Comparison of ENCODE assay signal across 11 cellular contexts in genomic region chr2:157442136-157442535, GRCh38. TPM values are rescaled to one million over a fixed set of nuclear protein-coding genes. Genes with fewer than 3 reads are reported as not detected.
A peak's percentile ranks its signal among the peaks of the same experiment; 100 is the strongest.
DNase-seq lines count a peak whose midpoint lies in the region; ATAC-seq and TF ChIP-seq lines count a peak whose summit lies in the region.
"Had no signal": no experiment of that assay in that cellular context is flagged by ENCODE, and none has a peak within 500 bp of the region (broad histone marks: within the 10 kb centered on the region; RNA-seq: fewer than 3 reads in every experiment).

No MANE protein-coding gene starts in this region.

- TF ChIP-seq CTCF in left ventricle myocardium inferior (IDR thresholded peaks at IDR 0.05; ENCODE audit: borderline replicate concordance): no peak
- no peak for TF ChIP-seq CTCF in transverse colon (IDR thresholded peaks at IDR 0.05)

- peaks cover 18% of the 10 kb centered on the region for H3K4me1 ChIP-seq in left ventricle myocardium inferior
- H3K4me1 ChIP-seq in transverse colon: peaks cover 0 to 22% (median 11%) of the 10 kb centered on the region in 4 donors

- ATAC-seq in memory B cell (ENCODE audit: low read depth) (no peak), HG03108 (IDR thresholded peaks at IDR 0.05; ENCODE audit: unreplicated experiment) (no peak), HG03565 (IDR thresholded peaks at IDR 0.05; ENCODE audit: unreplicated experiment) (no peak)

- H3K36me3 ChIP-seq in left ventricle myocardium inferior: no peaks in the 10 kb centered on the region
- no peaks in the 10 kb centered on the region for H3K36me3 ChIP-seq in transverse colon

- TF ChIP-seq POLR2A in transverse colon (IDR thresholded peaks at IDR 0.05): no peak

- H3K36me3 Mint-ChIP-seq in activated CD4-positive, alpha-beta memory T cell treated with anti-CD3 and anti-CD28 coated beads, Interleukin-2, amount 10 ng/mL, durations not matched to agents 7 days and 5 days (ENCODE audit: low read depth): peaks cover 68% of the 10 kb centered on the region
- peaks cover 17% of the 10 kb centered on the region for H3K36me3 Mint-ChIP-seq in memory B cell

- H3K4me3 Mint-ChIP-seq in activated CD4-positive, alpha-beta memory T cell treated with anti-CD3 and anti-CD28 coated beads, Interleukin-2, amount 10 ng/mL, durations not matched to agents 7 days and 5 days: peak overlapping the region; percentile 91
- H3K4me3 Mint-ChIP-seq in memory B cell: peak overlapping the region; percentile 86

- no peaks in the 10 kb centered on the region for H3K9me3 Mint-ChIP-seq in activated CD4-positive, alpha-beta memory T cell treated with anti-CD3 and anti-CD28 coated beads, Interleukin-2, amount 10 ng/mL, durations not matched to agents 7 days and 5 days
- no peaks in the 10 kb centered on the region for H3K9me3 Mint-ChIP-seq in memory B cell

- CTCF ChIA-PET in activated CD4-positive, alpha-beta memory T cell treated with anti-CD3 and anti-CD28 coated beads, Interleukin-2, amount 10 ng/mL, durations not matched to agents 7 days and 5 days (lab: Charles Lee): interaction anchor here (0.6 to 3.5 kb wide), 5 partner anchors 25 to 140 kb away, joined by 3 to 14 read pairs (median 4); no protein-coding TSS in a partner anchor

- POLR2A ChIA-PET in activated CD4-positive, alpha-beta memory T cell treated with anti-CD3 and anti-CD28 coated beads, Interleukin-2, amount 10 ng/mL, durations not matched to agents 7 days and 5 days (lab: Charles Lee): interaction anchor here (1.2 to 17.6 kb wide), 13 partner anchors 8 to 456 kb away, joined by 5 to 797 read pairs (median 43); no protein-coding TSS in a partner anchor

- peaks cover 28% of the 10 kb centered on the region for H3K4me1 Mint-ChIP-seq in activated CD4-positive, alpha-beta memory T cell treated with anti-CD3 and anti-CD28 coated beads, Interleukin-2, amount 10 ng/mL, durations not matched to agents 7 days and 5 days
- peaks cover 37% of the 10 kb centered on the region for H3K4me1 Mint-ChIP-seq in memory B cell

- no peak for TF ChIP-seq EP300 in transverse colon (IDR thresholded peaks at IDR 0.05; ENCODE audit: low read depth)

- peak overlapping the region; percentile 21 for H3K27ac ChIP-seq in left ventricle myocardium inferior (replicated peaks)
- H3K27ac ChIP-seq in transverse colon: peak overlapping the region; percentile 68 to 78 (median 74)

- H3K27me3 ChIP-seq in left ventricle myocardium inferior (ENCODE audit: low read depth) (no peaks in the 10 kb centered on the region), transverse colon (no peaks in the 10 kb centered on the region)

- intact Hi-C loops in left ventricle myocardium inferior (cut with micrococcal nuclease): no loop called here
- intact Hi-C loops in cardiac septum (cut with DNase I): no loop called here
- intact Hi-C loops in transverse colon (cut with DNase I; ENCODE audit: low total_unique reads): no loop called here

- DNase-seq in left ventricle myocardium inferior: no peak
- DNase-seq in cardiac septum (ENCODE audit: low spot score): no peak
- no peak for DNase-seq in activated CD4-positive, alpha-beta memory T cell treated with anti-CD3 and anti-CD28 coated beads, Interleukin-2, amount 10 ng/mL, durations not matched to agents 7 days and 5 days
- peak in 1 of 2 donors; percentile 8 for DNase-seq in memory B cell (ENCODE audit: low spot score in 2 of 2)
- no peak for DNase-seq in transverse colon
- no peak for DNase-seq in germinal center (ENCODE audit: low spot score)
- DNase-seq: NCI-H1436 treated with DMSO at 0.1 percent for 48 hours, NCI-H69, SK-N-SH had no signal

- 53 to 78% methylated on average over 3 of the region's 3 CpGs for WGBS in transverse colon (ENCODE audit: low coverage in 1 of 2), 2 donors

- peak overlapping the region; percentile 24 for H3K4me3 ChIP-seq in left ventricle myocardium inferior
- peak overlapping the region in 3 of 4 donors; percentile 6 to 37 (median 28) for H3K4me3 ChIP-seq in transverse colon

- no peaks in the 10 kb centered on the region for H3K27me3 Mint-ChIP-seq in activated CD4-positive, alpha-beta memory T cell treated with anti-CD3 and anti-CD28 coated beads, Interleukin-2, amount 10 ng/mL, durations not matched to agents 7 days and 5 days
- H3K27me3 Mint-ChIP-seq in memory B cell: no peaks in the 10 kb centered on the region

- H3K9me3 ChIP-seq in left ventricle myocardium inferior (replicated peaks) (no peaks in the 10 kb centered on the region), transverse colon (no peaks in the 10 kb centered on the region)
- H3K9me3 ChIP-seq: SK-N-SH had no signal

- H3K27ac Mint-ChIP-seq in activated CD4-positive, alpha-beta memory T cell treated with anti-CD3 and anti-CD28 coated beads, Interleukin-2, amount 10 ng/mL, durations not matched to agents 7 days and 5 days: peak overlapping the region; percentile 96
- peak overlapping the region; percentile 97 for H3K27ac Mint-ChIP-seq in memory B cell

- in situ Hi-C loops in transverse colon (cut with MboI; ENCODE audit: low pct_ligation_motif_present in 1 of 4, low pct_unique_long_range_greater_than_20kb in 1 of 4, low sequenced_read_pairs in 3 of 4): no loop called here

RNA-seq across cellular contexts. Expression of gene CYTIP, which starts 1.8 kb away (rescaled TPM):
- 0.82 TPM for total RNA-seq in left ventricle myocardium inferior
- 2.5 TPM for total RNA-seq in cardiac septum
- 100 to 1,000 TPM; 389 to 406 TPM for total RNA-seq in activated CD4-positive, alpha-beta memory T cell treated with anti-CD3 and anti-CD28 coated beads, Interleukin-2, amount 10 ng/mL, durations not matched to agents 7 days and 5 days
- 10 to 100 TPM in 1 of 4 donors, 1 to 10 TPM in 3; 4.6 to 25.1 (median 5.8) TPM for total RNA-seq in transverse colon

Comparison
In these comparisons a context has a peak if more than half of its experiments do, and no peak if none do; other contexts are left out.
1. RNA of gene CYTIP, which starts 1.8 kb away (total RNA-seq): 389 to 406 TPM in activated CD4-positive, alpha-beta memory T cell treated with anti-CD3 and anti-CD28 coated beads, Interleukin-2, amount 10 ng/mL, durations not matched to agents 7 days and 5 days; 4.6 to 25.1 TPM in transverse colon, 2.5 TPM in cardiac septum (single experiment) and 0.82 TPM in left ventricle myocardium inferior (single experiment); every median in the first group is over 10 times any median in the second.